In genomic region chr12:53701518-53702264, GRCh38 we compare ENCODE assay signal across 8 cellular contexts. TPM values are rescaled to one million over a fixed set of nuclear protein-coding genes. Genes with fewer than 3 reads are reported as not detected.
DNase-seq lines count a peak whose midpoint lies in the region; ATAC-seq and TF ChIP-seq lines count a peak whose summit lies in the region.

No MANE protein-coding gene starts in this region.

- ATAC-seq in RWPE2 (ENCODE audit: low read depth) (peak; percentile 93), thoracic aorta (ENCODE audit: insufficient number of reproducible peaks, low FRiP score, low read depth) (peak; percentile 47), HG03039 (IDR thresholded peaks at IDR 0.05; ENCODE audit: unreplicated experiment) (no peak)

- no peaks in the 10 kb centered on the region for H4K20me1 ChIP-seq in osteoblast (ENCODE audit: insufficient read depth, low read length)

- no peak overlapping the region for H3K4me3 ChIP-seq in RWPE2 (ENCODE audit: severe bottlenecking)
- H3K4me3 ChIP-seq in foreskin fibroblast (ENCODE audit: low read depth in 1 of 2, low read length in 2 of 2), result no peak overlapping the region
- H3K4me3 ChIP-seq in osteoblast (ENCODE audit: insufficient read depth, low read length), result no peak overlapping the region
- H3K4me3 ChIP-seq in thoracic aorta, result no peak overlapping the region

- no peaks in the 10 kb centered on the region for H3K9me3 ChIP-seq in RWPE2 (ENCODE audit: severe bottlenecking)
- H3K9me3 ChIP-seq in osteoblast (ENCODE audit: low read depth, low read length), result no peaks in the 10 kb centered on the region
- no peaks in the 10 kb centered on the region for H3K9me3 ChIP-seq in thoracic aorta

- H3K4me1 ChIP-seq in RWPE2 (ENCODE audit: insufficient read depth, poor library complexity, severe bottlenecking), result peaks cover 5% of the 10 kb centered on the region
- H3K4me1 ChIP-seq in osteoblast (ENCODE audit: insufficient read depth, low read length), result peaks cover 4% of the 10 kb centered on the region
- no peaks in the 10 kb centered on the region for H3K4me1 ChIP-seq in thoracic aorta (ENCODE audit: control insufficient read depth in 1 of 2, low read depth in 2 of 2)

- H3K4me2 ChIP-seq in osteoblast (ENCODE audit: insufficient read depth, low read length), result no peak overlapping the region

- H3K79me2 ChIP-seq in osteoblast (ENCODE audit: insufficient read depth, low read length), result no peaks in the 10 kb centered on the region

- DNase-seq in KBM-7 (peak; percentile 86), RWPE2 (ENCODE audit: low spot score) (no peak), foreskin fibroblast (peak; percentile 65 to 90), osteoblast (ENCODE audit: insufficient read length, low spot score, missing footprints) (peak; percentile 96), thoracic aorta (ENCODE audit: low spot score) (peak; percentile 42)
- peak; percentile 57 for DNase-seq in activated T-helper 9 cell treated with anti-CD3 and anti-CD28 coated beads, Interleukin-2, amount 50 U/mL, for 16 hours (ENCODE audit: low read depth)

- no peak overlapping the region for H3K27ac ChIP-seq in RWPE2 (ENCODE audit: poor library complexity, severe bottlenecking)
- no peak overlapping the region for H3K27ac ChIP-seq in osteoblast (ENCODE audit: low read depth, low read length)
- no peak overlapping the region for H3K27ac ChIP-seq in thoracic aorta

- H3K36me3 ChIP-seq in RWPE2 (ENCODE audit: low read depth), result no peaks in the 10 kb centered on the region
- H3K36me3 ChIP-seq in osteoblast (ENCODE audit: insufficient read depth, low read length), result no peaks in the 10 kb centered on the region
- H3K36me3 ChIP-seq in thoracic aorta, result no peaks in the 10 kb centered on the region

- H3K27me3 ChIP-seq in RWPE2 (ENCODE audit: insufficient read depth, poor library complexity, severe bottlenecking) (no peaks in the 10 kb centered on the region), osteoblast (ENCODE audit: insufficient read depth, low read length) (peaks cover 44% of the 10 kb centered on the region), thoracic aorta (replicated peaks; ENCODE audit: insufficient read depth) (peaks cover 10% of the 10 kb centered on the region)

- peak overlapping the region; percentile 77 for H2AFZ ChIP-seq in osteoblast (ENCODE audit: low read length)

- TF ChIP-seq CTCF in GM12874 (IDR thresholded peaks at IDR 0.05; ENCODE audit: insufficient read depth, low read depth, low read length) (peak; percentile 96), RWPE2 (IDR thresholded peaks at IDR 0.05; ENCODE audit: poor library complexity, severe bottlenecking) (peak; percentile 94), foreskin fibroblast (IDR thresholded peaks at IDR 0.05; ENCODE audit: low read depth, low read length) (peak; percentile 90), osteoblast (IDR thresholded peaks at IDR 0.05; ENCODE audit: extremely low read depth, low read depth, low read length) (peak; percentile 98), thoracic aorta (IDR thresholded peaks at IDR 0.05) (peak; percentile 86)

- in situ Hi-C loops in KBM-7 (cut with MboI; ENCODE audit: low pct_unique_long_range_greater_than_20kb, low sequenced_read_pairs), result no loop called here

RNA-seq across cellular contexts. Expression of gene CALCOCO1, which starts 25.6 kb away (rescaled TPM):
- total RNA-seq in osteoblast (167 and 174 TPM in 2 replicates), thoracic aorta (100 to 1,000 TPM; 272 to 336 TPM)

RNA-seq across cellular contexts. Expression of gene ATP5MC2, which starts 25.8 kb away (rescaled TPM):
- total RNA-seq in osteoblast (93.1 and 95.9 TPM in 2 replicates), thoracic aorta (100 to 1,000 TPM; 168 to 175 TPM)

RNA-seq across cellular contexts. Expression of gene CISTR, which starts 50.1 kb away (rescaled TPM):
- total RNA-seq in osteoblast (not detected in 2 replicates), thoracic aorta (not detected)
